In the genomic region with DNA sequence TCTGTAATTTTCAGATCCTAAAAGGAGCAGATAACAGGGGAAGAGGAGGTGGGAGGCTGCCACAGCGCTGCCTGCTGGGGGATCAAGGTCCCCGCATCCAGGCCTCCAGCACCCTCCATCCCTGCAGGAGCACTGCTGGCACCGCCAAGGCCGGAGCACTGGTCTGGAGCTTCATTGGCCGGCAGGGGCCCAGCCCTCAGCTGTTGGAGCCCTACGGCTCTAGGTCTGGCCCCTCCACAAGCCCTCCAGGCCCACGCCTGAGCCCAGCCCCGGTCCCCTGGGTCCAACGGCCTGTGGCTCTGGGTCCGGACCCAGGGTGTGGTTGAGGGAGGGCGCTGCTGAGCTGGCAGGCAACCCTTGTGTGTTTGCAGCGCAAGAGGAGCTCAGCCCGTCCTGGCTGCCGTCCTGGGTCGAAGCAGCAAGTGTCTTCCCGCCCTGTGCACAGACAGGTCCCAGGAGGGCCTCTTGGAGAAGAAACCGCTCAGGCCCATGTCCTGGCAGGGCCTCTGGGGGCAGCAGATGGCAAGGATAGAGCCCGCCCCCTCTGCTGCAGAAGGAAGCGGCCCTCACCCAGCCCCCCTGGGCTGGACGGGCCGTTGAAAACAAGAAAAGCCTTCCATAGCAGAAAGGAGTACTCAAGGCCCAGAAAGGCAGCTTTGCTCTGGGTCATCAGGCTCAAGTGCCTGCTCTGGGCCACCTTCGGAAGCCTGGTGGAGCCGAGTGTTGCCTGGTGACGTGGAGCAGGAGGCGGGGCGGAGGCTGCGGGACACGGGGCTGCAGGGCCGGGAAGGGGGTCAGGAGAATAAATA, we compare ENCODE assay signal across 1 cellular context.
TF ChIP-seq lines count a peak whose summit lies in the region.

No MANE protein-coding gene starts in this region.

TF ChIP-seq in WTC11, 78 proteins besides CTCF, POLR2A, EP300 and RAD21 (continued from another document):
- TF ChIP-seq OVOL2 (CRISPR knock-in tag; IDR thresholded peaks at IDR 0.05; ENCODE audit: borderline replicate concordance) (no peak), NR3C1 (CRISPR knock-in tag; conservative IDR thresholded peaks at IDR 0.05; ENCODE audit: low read depth) (no peak)
- TF ChIP-seq, protein P1, sequence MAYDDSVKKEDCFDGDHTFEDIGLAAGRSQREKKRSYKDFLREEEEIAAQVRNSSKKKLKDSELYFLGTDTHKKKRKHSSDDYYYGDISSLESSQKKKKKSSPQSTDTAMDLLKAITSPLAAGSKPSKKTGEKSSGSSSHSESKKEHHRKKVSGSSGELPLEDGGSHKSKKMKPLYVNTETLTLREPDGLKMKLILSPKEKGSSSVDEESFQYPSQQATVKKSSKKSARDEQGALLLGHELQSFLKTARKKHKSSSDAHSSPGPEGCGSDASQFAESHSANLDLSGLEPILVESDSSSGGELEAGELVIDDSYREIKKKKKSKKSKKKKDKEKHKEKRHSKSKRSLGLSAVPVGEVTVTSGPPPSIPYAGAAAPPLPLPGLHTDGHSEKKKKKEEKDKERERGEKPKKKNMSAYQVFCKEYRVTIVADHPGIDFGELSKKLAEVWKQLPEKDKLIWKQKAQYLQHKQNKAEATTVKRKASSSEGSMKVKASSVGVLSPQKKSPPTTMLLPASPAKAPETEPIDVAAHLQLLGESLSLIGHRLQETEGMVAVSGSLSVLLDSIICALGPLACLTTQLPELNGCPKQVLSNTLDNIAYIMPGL (CRISPR knock-in tag; IDR thresholded peaks at IDR 0.05) = peak; percentile 80; the same call in 1 of the 2 replicates
